1 cellular context compared by ENCODE assay signal in genomic region chr1:65147424-65148177, GRCh38.
TF ChIP-seq lines count a peak whose summit lies in the region.

No MANE protein-coding gene starts in this region.

TF ChIP-seq in K562, 482 proteins besides CTCF, POLR2A, EP300 and RAD21 (continued from another document and continues in another):
- peak; percentile 80; the same call in 1 of the 2 replicates for TF ChIP-seq MGA (IDR thresholded peaks at IDR 0.05)
- TF ChIP-seq TEAD1 (CRISPR knock-in tag; IDR thresholded peaks at IDR 0.05), result peak in 1 of 2 experiments; percentile 60; a peak in 1 of 4 replicates
- 0 out of 4 replicates have a peak, but pooled peaks of 1 of the 2 experiments have one; percentile 21 for TF ChIP-seq SRF (CRISPR knock-in tag; IDR thresholded peaks at IDR 0.05)
- TF ChIP-seq CBX5 (IDR thresholded peaks at IDR 0.05; ENCODE audit: borderline replicate concordance, low read depth), result no peak
- no peak for TF ChIP-seq ZNF165 (CRISPR knock-in tag; IDR thresholded peaks at IDR 0.05; ENCODE audit: borderline replicate concordance)
- TF ChIP-seq SMAD1 (IDR thresholded peaks at IDR 0.05; ENCODE audit: low read depth, low read length, partially characterized antibody), result no peak
- TF ChIP-seq MED1 (CRISPR knock-in tag; IDR thresholded peaks at IDR 0.05; ENCODE audit: borderline replicate concordance), result 0 out of 2 replicates have a peak, but pooled peaks have one; percentile 67
- no peak for TF ChIP-seq ZC3H11A (IDR thresholded peaks at IDR 0.05; ENCODE audit: low read depth, low read length)
- no peak for TF ChIP-seq SOX6 (IDR thresholded peaks at IDR 0.05)
- peak; percentile 45; the same call in 1 of the 2 replicates for TF ChIP-seq ATF7 (IDR thresholded peaks at IDR 0.05)
- TF ChIP-seq ZNF75A (CRISPR knock-in tag; IDR thresholded peaks at IDR 0.05), result no peak
- TF ChIP-seq CSDE1 (IDR thresholded peaks at IDR 0.05), result no peak
- TF ChIP-seq STAT5A (IDR thresholded peaks at IDR 0.05; ENCODE audit: borderline replicate concordance, low read length), result no peak
- TF ChIP-seq KLF13 (tag; IDR thresholded peaks at IDR 0.05; ENCODE audit: borderline replicate concordance, low read depth), result no peak
- TF ChIP-seq BRD4 (IDR thresholded peaks at IDR 0.05), result no peak
- TF ChIP-seq ELF4 (CRISPR knock-in tag; IDR thresholded peaks at IDR 0.05), result no peak
- TF ChIP-seq NFRKB (IDR thresholded peaks at IDR 0.05; ENCODE audit: low read depth), result no peak
- TF ChIP-seq MAFK (IDR thresholded peaks at IDR 0.05; ENCODE audit: low read length), result no peak
- TF ChIP-seq ZNF740 (CRISPR knock-in tag; IDR thresholded peaks at IDR 0.05), result peak; percentile 16
- no peak for TF ChIP-seq ZNF740 (tag; IDR thresholded peaks at IDR 0.05)
- TF ChIP-seq RAD51 (IDR thresholded peaks at IDR 0.05; ENCODE audit: borderline replicate concordance, low read depth), result no peak
- no peak for TF ChIP-seq BRCA1 (IDR thresholded peaks at IDR 0.05)
- 0 out of 2 replicates have a peak, but pooled peaks have one; percentile 50 for TF ChIP-seq BRCA1 (CRISPR knock-in tag; IDR thresholded peaks at IDR 0.05)
- no peak for TF ChIP-seq FOXK2 (conservative IDR thresholded peaks at IDR 0.05 in 1 of 2, IDR thresholded peaks at IDR 0.05 in 1 of 2; ENCODE audit: low read depth in 2 of 2)
- TF ChIP-seq PHB2 (IDR thresholded peaks at IDR 0.05; ENCODE audit: low read depth), result no peak
- no peak for TF ChIP-seq TFAM (CRISPR knock-in tag; conservative IDR thresholded peaks at IDR 0.05)
- TF ChIP-seq HDAC6 (IDR thresholded peaks at IDR 0.05; ENCODE audit: low read depth, low read length), result no peak
- no peak for TF ChIP-seq JUND (IDR thresholded peaks at IDR 0.05; ENCODE audit: borderline replicate concordance, low read depth, low read length)
- TF ChIP-seq JUND (tag; IDR thresholded peaks at IDR 0.05; ENCODE audit: borderline replicate concordance, low read depth, low read length), result no peak
- TF ChIP-seq, protein P1, sequence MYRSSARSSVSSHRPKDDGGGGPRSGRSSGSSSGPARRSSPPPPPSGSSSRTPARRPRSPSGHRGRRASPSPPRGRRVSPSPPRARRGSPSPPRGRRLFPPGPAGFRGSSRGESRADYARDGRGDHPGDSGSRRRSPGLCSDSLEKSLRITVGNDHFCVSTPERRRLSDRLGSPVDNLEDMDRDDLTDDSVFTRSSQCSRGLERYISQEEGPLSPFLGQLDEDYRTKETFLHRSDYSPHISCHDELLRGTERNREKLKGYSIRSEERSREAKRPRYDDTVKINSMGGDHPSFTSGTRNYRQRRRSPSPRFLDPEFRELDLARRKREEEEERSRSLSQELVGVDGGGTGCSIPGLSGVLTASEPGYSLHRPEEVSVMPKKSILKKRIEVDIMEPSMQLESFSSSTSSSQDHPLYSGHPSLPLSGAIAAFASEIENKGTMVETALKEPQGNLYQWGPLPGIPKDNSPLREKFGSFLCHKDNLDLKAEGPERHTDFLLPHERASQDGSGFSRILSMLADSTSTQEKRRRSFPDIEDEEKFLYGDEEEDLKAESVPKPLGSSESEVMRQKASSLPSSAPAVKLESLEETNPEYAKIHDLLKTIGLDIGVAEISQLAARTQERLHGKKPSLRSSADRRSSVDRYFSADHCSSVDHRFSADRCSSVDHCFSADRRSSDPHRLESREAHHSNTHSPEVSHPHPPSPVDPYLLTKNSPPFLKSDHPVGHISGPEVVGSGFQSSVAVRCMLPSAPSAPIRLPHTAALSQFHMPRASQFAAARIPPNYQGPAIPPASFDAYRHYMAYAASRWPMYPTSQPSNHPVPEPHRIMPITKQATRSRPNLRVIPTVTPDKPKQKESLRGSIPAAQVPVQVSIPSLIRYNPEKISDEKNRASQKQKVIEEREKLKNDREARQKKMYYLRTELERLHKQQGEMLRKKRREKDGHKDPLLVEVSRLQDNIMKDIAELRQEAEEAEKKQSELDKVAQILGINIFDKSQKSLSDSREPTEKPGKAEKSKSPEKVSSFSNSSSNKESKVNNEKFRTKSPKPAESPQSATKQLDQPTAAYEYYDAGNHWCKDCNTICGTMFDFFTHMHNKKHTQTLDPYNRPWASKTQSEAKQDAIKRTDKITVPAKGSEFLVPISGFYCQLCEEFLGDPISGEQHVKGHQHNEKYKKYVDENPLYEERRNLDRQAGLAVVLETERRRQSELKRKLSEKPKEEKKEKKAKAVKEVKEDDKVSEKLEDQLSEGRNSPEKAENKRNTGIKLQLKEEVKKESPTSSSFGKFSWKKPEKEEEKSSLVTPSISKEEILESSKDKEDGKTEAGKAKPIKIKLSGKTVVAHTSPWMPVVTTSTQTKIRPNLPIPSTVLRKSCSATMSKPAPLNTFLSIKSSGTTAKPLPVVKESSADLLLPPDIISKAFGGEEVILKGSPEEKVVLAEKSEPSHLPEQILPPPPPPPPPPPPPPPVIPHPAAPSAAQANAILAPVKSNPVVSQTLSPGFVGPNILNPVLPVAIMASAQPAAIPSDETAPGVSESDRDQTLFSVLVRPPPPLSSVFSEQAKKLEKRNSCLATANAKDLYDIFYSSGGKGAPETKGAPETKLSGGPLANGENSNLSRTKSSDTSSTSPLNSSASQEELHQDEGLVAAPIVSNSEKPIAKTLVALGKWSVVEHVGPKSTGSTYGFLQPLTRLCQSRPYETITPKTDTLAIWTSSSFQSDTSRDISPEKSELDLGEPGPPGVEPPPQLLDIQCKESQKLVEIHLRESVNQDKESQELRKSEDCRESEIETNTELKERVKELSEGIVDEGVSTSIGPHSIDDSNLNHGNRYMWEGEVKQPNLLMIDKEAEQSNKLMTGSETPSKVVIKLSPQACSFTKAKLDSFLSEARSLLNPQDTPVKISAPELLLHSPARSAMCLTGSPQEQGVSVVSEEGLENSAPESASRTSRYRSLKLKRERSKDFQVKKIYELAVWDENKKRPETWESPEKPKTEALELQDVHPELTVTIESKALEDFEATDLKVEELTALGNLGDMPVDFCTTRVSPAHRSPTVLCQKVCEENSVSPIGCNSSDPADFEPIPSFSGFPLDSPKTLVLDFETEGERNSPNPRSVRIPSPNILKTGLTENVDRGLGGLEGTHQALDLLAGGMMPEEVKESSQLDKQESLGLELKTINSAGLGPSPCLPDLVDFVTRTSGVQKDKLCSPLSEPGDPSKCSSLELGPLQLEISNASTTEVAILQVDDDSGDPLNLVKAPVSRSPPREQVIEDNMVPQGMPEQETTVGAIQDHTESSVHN (IDR thresholded peaks at IDR 0.05; ENCODE audit: borderline replicate concordance in 1 of 2, low read depth in 1 of 2), result no peak
- no peak for TF ChIP-seq ZNF57 (CRISPR knock-in tag; IDR thresholded peaks at IDR 0.05)
- TF ChIP-seq MAZ (CRISPR knock-in tag; conservative IDR thresholded peaks at IDR 0.05 in 1 of 2, IDR thresholded peaks at IDR 0.05 in 1 of 2), result peak; percentile 41 to 56; a peak in 3 of 4 replicates
- TF ChIP-seq NONO (IDR thresholded peaks at IDR 0.05; ENCODE audit: low read depth in 2 of 2, low read length in 1 of 2), result 0 out of 4 replicates have a peak, but pooled peaks of 1 of the 2 experiments have one; percentile 27
- no peak for TF ChIP-seq RBM15 (IDR thresholded peaks at IDR 0.05; ENCODE audit: insufficient read depth, low read length)
- TF ChIP-seq FOXM1 (IDR thresholded peaks at IDR 0.05; ENCODE audit: low read depth), result no peak
- 0 out of 2 replicates have a peak, but pooled peaks have one; percentile 23 for TF ChIP-seq FOXM1 (CRISPR knock-in tag; IDR thresholded peaks at IDR 0.05; ENCODE audit: low read depth)
- no peak for TF ChIP-seq ARHGAP35 (IDR thresholded peaks at IDR 0.05; ENCODE audit: partially characterized antibody)
- no peak for TF ChIP-seq ZNF77 (CRISPR knock-in tag; IDR thresholded peaks at IDR 0.05)
- TF ChIP-seq POLR2G (IDR thresholded peaks at IDR 0.05; ENCODE audit: low read depth, low read length), result peak; percentile 77
- TF ChIP-seq TAF1 (IDR thresholded peaks at IDR 0.05; ENCODE audit: control insufficient read depth, extremely low read depth, insufficient read depth, low read length, severe bottlenecking), result peak; percentile 45
- no peak for TF ChIP-seq ZFP30 (CRISPR knock-in tag; IDR thresholded peaks at IDR 0.05; ENCODE audit: borderline replicate concordance)
- TF ChIP-seq L3MBTL2 (IDR thresholded peaks at IDR 0.05), result peak; percentile 96
- TF ChIP-seq NR2C2 (CRISPR knock-in tag; IDR thresholded peaks at IDR 0.05), result peak; percentile 93
- peak; percentile 94 for TF ChIP-seq NR2C2 (tag; IDR thresholded peaks at IDR 0.05)
